ENCODE assay signal across 1 cellular context in genomic region chr15:35066094-35066493, GRCh38.
TF ChIP-seq lines count a peak whose summit lies in the region.

No MANE protein-coding gene starts in this region.

TF ChIP-seq in HepG2, 621 proteins besides CTCF, POLR2A, EP300 and RAD21:
- no peak for TF ChIP-seq FOSL1 (CRISPR knock-in tag; IDR thresholded peaks at IDR 0.05; ENCODE audit: borderline replicate concordance)
- no peak for TF ChIP-seq ZHX1 (CRISPR knock-in tag; IDR thresholded peaks at IDR 0.05; ENCODE audit: low read depth)
- no peak for TF ChIP-seq PRDM15 (CRISPR knock-in tag; IDR thresholded peaks at IDR 0.05)
- no peak for TF ChIP-seq ATF5 (CRISPR knock-in tag; IDR thresholded peaks at IDR 0.05; ENCODE audit: low read depth)
- no peak for TF ChIP-seq KAT8 (CRISPR knock-in tag; IDR thresholded peaks at IDR 0.05)
- TF ChIP-seq ZSCAN29 (CRISPR knock-in tag; conservative IDR thresholded peaks at IDR 0.05), result no peak
- no peak for TF ChIP-seq KDM3A (CRISPR knock-in tag; IDR thresholded peaks at IDR 0.05; ENCODE audit: low read depth)
- TF ChIP-seq ZNF644 (CRISPR knock-in tag; IDR thresholded peaks at IDR 0.05; ENCODE audit: low read depth), result no peak
- no peak for TF ChIP-seq EEA1 (CRISPR knock-in tag; IDR thresholded peaks at IDR 0.05; ENCODE audit: borderline replicate concordance)
- no peak for TF ChIP-seq ZUFSP (CRISPR knock-in tag; IDR thresholded peaks at IDR 0.05; ENCODE audit: borderline replicate concordance)
- TF ChIP-seq ZNF790 (CRISPR knock-in tag; IDR thresholded peaks at IDR 0.05; ENCODE audit: borderline replicate concordance), result no peak
- no peak for TF ChIP-seq ZFP37 (CRISPR knock-in tag; IDR thresholded peaks at IDR 0.05; ENCODE audit: borderline replicate concordance)
- no peak for TF ChIP-seq YY1 (IDR thresholded peaks at IDR 0.05; ENCODE audit: insufficient read depth, insufficient replicate concordance, low read depth, low read length)
